Comparison of ENCODE assay signal across 10 cellular contexts in genomic region chr2:207796585-207797350, GRCh38. TPM values are rescaled to one million over a fixed set of nuclear protein-coding genes. Genes with fewer than 3 reads are reported as not detected.
A peak's percentile ranks its signal among the peaks of the same experiment; 100 is the strongest.
DNase-seq lines count a peak whose midpoint lies in the region; ATAC-seq, FAIRE-seq and TF ChIP-seq lines count a peak whose summit lies in the region.
"Had no signal": no experiment of that assay in that cellular context is flagged by ENCODE, and none has a peak within 500 bp of the region (broad histone marks: within the 10 kb centered on the region; RNA-seq: fewer than 3 reads in every experiment).

No MANE protein-coding gene starts in this region.

- no peak overlapping the region for H3K56ac ChIP-seq in H1 (replicated peaks; ENCODE audit: insufficient read length, low read depth, low read length)

- no peaks in the 10 kb centered on the region for H3K79me1 ChIP-seq in H1 (ENCODE audit: low read depth, low read length)

- WGBS in H1 (ENCODE audit: extremely low coverage in 1 of 2, insufficient coverage in 1 of 2, insufficient read length in 1 of 2, insufficient replicate concordance in 2 of 2, low coverage in 1 of 2, low lambda C conversion rate in 2 of 2, missing lambda C conversion rate in 1 of 2), 2 experiments, result 75% methylated on average over 8 of the region's 8 CpGs; no CpG with 5 or more reads in 1 of the 2 experiments

- DNase-seq in EL (peak; percentile 14), NCI-H2196 (lab: John Stamatoyannopoulos, UW; ENCODE audit: unreplicated experiment) (peak; percentile 77), H1 (ENCODE audit: low read depth in 1 of 2, low spot score in 2 of 2) (peak; percentile 63 to 75), T-helper 17 cell (no peak), chondrocyte (ENCODE audit: low spot score) (no peak)

- POLR2A ChIA-PET in H1 (lab: Charles Lee; ENCODE audit: partially characterized antibody), result interaction anchor here (0.9 to 1.9 kb wide), 6 partner anchors 14 to 30 kb away, joined by 3 to 8 read pairs (median 5); partner anchors contain the start of gene FZD5

- H3K27me3 ChIP-seq in H1 (replicated peaks in 1 of 4; ENCODE audit: control insufficient read depth in 3 of 4, extremely low read depth in 1 of 4, insufficient read depth in 3 of 4, low read length in 3 of 4) (no peaks in the 10 kb centered on the region), mucosa of stomach (ENCODE audit: control insufficient read depth, insufficient read depth, low read length) (no peaks in the 10 kb centered on the region)
- H3K27me3 ChIP-seq: SJSA1 had no signal

- peak overlapping the region; percentile 65; the same call in 1 of the 2 replicates for H3K27ac ChIP-seq in H1 (ENCODE audit: low read depth, low read length)
- H3K27ac ChIP-seq: SJSA1 had no signal

- H4K5ac ChIP-seq in H1 (ENCODE audit: insufficient read length, low read depth, low read length), result peak overlapping the region; percentile 67

- peak overlapping the region; percentile 91 for H2BK5ac ChIP-seq in H1 (ENCODE audit: low read depth, low read length)

- no peak for TF ChIP-seq EP300 in H1 (IDR thresholded peaks at IDR 0.05; ENCODE audit: borderline replicate concordance in 1 of 2, low read depth in 2 of 2, low read length in 2 of 2)

- no peak overlapping the region; the same call in 1 of the 2 replicates for H2BK15ac ChIP-seq in H1 (ENCODE audit: low read length)

- H3K27me3 Mint-ChIP-seq in T-helper 17 cell (peaks cover 19% of the 10 kb centered on the region), chondrocyte (ENCODE audit: low read depth) (no peaks in the 10 kb centered on the region)

- H3K4me1 Mint-ChIP-seq in T-helper 17 cell (no peaks in the 10 kb centered on the region), chondrocyte (ENCODE audit: low read depth) (peaks cover 5% of the 10 kb centered on the region)
- H3K4me1 Mint-ChIP-seq: activated T-helper 17 cell treated with anti-CD3 and anti-CD28 coated beads, Interleukin-2, amount 50 U/mL, for 72 hours had no signal

- peak in 1 of 2 experiments; percentile 18; a peak in 1 of 4 replicates for TF ChIP-seq RAD21 in H1 (IDR thresholded peaks at IDR 0.05 in 1 of 2, conservative IDR thresholded peaks at IDR 0.05 in 1 of 2; ENCODE audit: low read depth in 2 of 2, low read length in 2 of 2)

- no peak for TF ChIP-seq POLR2A in H1 (IDR thresholded peaks at IDR 0.05; ENCODE audit: control extremely low read depth in 1 of 2, low read depth in 2 of 2, low read length in 2 of 2)

- no peaks in the 10 kb centered on the region for H4K20me1 ChIP-seq in H1 (replicated peaks in 1 of 2; ENCODE audit: control insufficient read depth in 1 of 2, insufficient read depth in 2 of 2, low read length in 2 of 2)

- no peaks in the 10 kb centered on the region for H3K23me2 ChIP-seq in H1 (ENCODE audit: low read depth, low read length)

- H3K4me3 ChIP-seq in H1 (ENCODE audit: extremely low read depth in 1 of 4, insufficient read depth in 2 of 4, low read depth in 3 of 4, low read length in 4 of 4) (no peak overlapping the region), mucosa of stomach (ENCODE audit: low read length) (no peak overlapping the region)
- H3K4me3 ChIP-seq: SJSA1 had no signal

- H2BK120ac ChIP-seq in H1 (replicated peaks; ENCODE audit: low read depth, low read length), result peak overlapping the region; percentile 92

- CTCF ChIA-PET in H1 (lab: Charles Lee; ENCODE audit: partially characterized antibody), result interaction anchor here (0.6 to 1.7 kb wide), 17 partner anchors 11 to 243 kb away, joined by 3 to 6 read pairs (median 4); partner anchors contain the start of gene METTL21A

- peak; percentile 45 for FAIRE-seq in H1 (lab: Jason Lieb, UNC)

- no peak overlapping the region for H3K23ac ChIP-seq in H1 (ENCODE audit: insufficient read length)

- no peak overlapping the region for H3K14ac ChIP-seq in H1 (ENCODE audit: insufficient read length)

- H4K8ac ChIP-seq in H1 (ENCODE audit: extremely low read depth, insufficient read depth, low read length), result peak overlapping the region; percentile 83

- H3K36me3 Mint-ChIP-seq in T-helper 17 cell (ENCODE audit: low read depth), result no peaks in the 10 kb centered on the region
- H3K36me3 Mint-ChIP-seq in chondrocyte (ENCODE audit: low read depth), result no peaks in the 10 kb centered on the region

- H2BK12ac ChIP-seq in H1 (ENCODE audit: low read depth, low read length), result peak overlapping the region; percentile 85; the same call in 1 of the 2 replicates

- H3K36me3 ChIP-seq in H1 (ENCODE audit: control insufficient read depth in 2 of 4, insufficient read depth in 4 of 4, low read length in 3 of 4) (no peaks in the 10 kb centered on the region), mucosa of stomach (ENCODE audit: control insufficient read depth, insufficient read depth, low read length) (no peaks in the 10 kb centered on the region)
- H3K36me3 ChIP-seq: SJSA1 had no signal

- no peak for ATAC-seq in T-helper 17 cell
- ATAC-seq in HG03139 (IDR thresholded peaks at IDR 0.05; ENCODE audit: unreplicated experiment), result no peak
- ATAC-seq in GM18502 (IDR thresholded peaks at IDR 0.05; ENCODE audit: poor library complexity, unreplicated experiment), result no peak
- ATAC-seq: activated T-helper 17 cell treated with anti-CD3 and anti-CD28 coated beads, Interleukin-2, amount 50 U/mL, for 72 hours had no signal

- H2AFZ ChIP-seq in H1 (ENCODE audit: low read length), result peak overlapping the region; percentile 57

- H3K79me2 ChIP-seq in H1 (ENCODE audit: control insufficient read depth in 1 of 2, insufficient read depth in 2 of 2, low read length in 2 of 2), result no peaks in the 10 kb centered on the region

- no peak overlapping the region for H3K27ac Mint-ChIP-seq in T-helper 17 cell
- H3K27ac Mint-ChIP-seq in chondrocyte (ENCODE audit: unreplicated experiment), result no peak overlapping the region
- H3K27ac Mint-ChIP-seq: activated T-helper 17 cell treated with anti-CD3 and anti-CD28 coated beads, Interleukin-2, amount 50 U/mL, for 72 hours had no signal

- H3K9me3 Mint-ChIP-seq in chondrocyte (ENCODE audit: low read depth), result no peaks in the 10 kb centered on the region
- H3K9me3 Mint-ChIP-seq: activated T-helper 17 cell treated with anti-CD3 and anti-CD28 coated beads, Interleukin-2, amount 50 U/mL, for 72 hours had no signal

- H3K4me1 ChIP-seq in H1 (replicated peaks in 1 of 4; ENCODE audit: control insufficient read depth in 3 of 4, insufficient read depth in 4 of 4, low read length in 3 of 4), result peaks cover 8 to 16% (median 13%) of the 10 kb centered on the region in 4 experiments; a peak in 6 of 7 replicates
- peaks cover 27% of the 10 kb centered on the region for H3K4me1 ChIP-seq in mucosa of stomach (ENCODE audit: control insufficient read depth, insufficient read depth, low read length)

- H3K4me3 Mint-ChIP-seq in T-helper 17 cell, result no peak overlapping the region
- no peak overlapping the region for H3K4me3 Mint-ChIP-seq in chondrocyte (ENCODE audit: unreplicated experiment)
- H3K4me3 Mint-ChIP-seq: activated T-helper 17 cell treated with anti-CD3 and anti-CD28 coated beads, Interleukin-2, amount 50 U/mL, for 72 hours had no signal

- TF ChIP-seq CTCF in H1 (IDR thresholded peaks at IDR 0.05; ENCODE audit: control extremely low read depth in 1 of 3, insufficient read depth in 1 of 3, low read depth in 1 of 3, low read length in 3 of 3), result no peak
- no peak for TF ChIP-seq CTCF in chondrocyte (IDR thresholded peaks at IDR 0.05)

- H3K4me2 ChIP-seq in H1 (ENCODE audit: insufficient read depth in 1 of 2, low read depth in 2 of 2, low read length in 2 of 2), result peak overlapping the region in 1 of 2 experiments; percentile 35; a peak in 2 of 4 replicates

- peak overlapping the region; percentile 87 for H2BK20ac ChIP-seq in H1 (ENCODE audit: low read length)

- H3K9ac ChIP-seq in H1 (replicated peaks in 1 of 4; ENCODE audit: extremely low read depth in 1 of 4, low read depth in 3 of 4, low read length in 3 of 4) (no peak overlapping the region), mucosa of stomach (ENCODE audit: low read length) (peak overlapping the region; percentile 54)

- H3K9me3 ChIP-seq in H1 (ENCODE audit: insufficient read depth in 2 of 2, low read depth in 1 of 2, low read length in 1 of 2) (no peaks in the 10 kb centered on the region), mucosa of stomach (ENCODE audit: control insufficient read depth, low read length) (no peaks in the 10 kb centered on the region), T-helper 17 cell (ENCODE audit: control insufficient read depth, low read length, poor library complexity, severe bottlenecking) (no peaks in the 10 kb centered on the region)
- H3K9me3 ChIP-seq: SJSA1 had no signal

- peak overlapping the region; percentile 72 for H4K91ac ChIP-seq in H1 (replicated peaks; ENCODE audit: insufficient read length, low read length)

- peak overlapping the region; percentile 82 for H3K4ac ChIP-seq in H1 (replicated peaks; ENCODE audit: insufficient read length, low read depth, low read length)

- peak overlapping the region; percentile 97 for H3K18ac ChIP-seq in H1 (ENCODE audit: extremely low read depth, low read length)

- peak overlapping the region; percentile 88 for H2AK5ac ChIP-seq in H1 (ENCODE audit: low read depth, low read length)

TF ChIP-seq in H1, 55 proteins besides CTCF, POLR2A, EP300 and RAD21 (continues in another document):
- TF ChIP-seq KDM4A (IDR thresholded peaks at IDR 0.05; ENCODE audit: low read depth, low read length, severe bottlenecking), result no peak
- peak; percentile 37; the same call in 1 of the 2 replicates for TF ChIP-seq ATF2 (IDR thresholded peaks at IDR 0.05; ENCODE audit: low read length)

RNA-seq across cellular contexts. Expression of gene FZD5, which starts 27.1 kb away (rescaled TPM):
- total RNA-seq in H1 (2021; fragmentation: NEBNext Ultra II Directional; extraction: Animal tissue kit (Norgen Biotek cat#: 25700)), result 55.2 and 56.6 TPM in 2 replicates
- polyA plus RNA-seq in H1 (2011; rRNA removed), result 13.4 and 20.2 TPM in 2 replicates
- polyA plus RNA-seq in H1 (2011; cell fraction: cytosol; rRNA removed), result 15.8 TPM
- 21.3 TPM for polyA plus RNA-seq in H1 (2011; cell fraction: nucleus; rRNA removed)
- polyA plus RNA-seq in H1 (2012, experiment 1 of 2), result 14.2 to 20.0 TPM (median 15.9 TPM) in 4 replicates
- 4.5 TPM for polyA plus RNA-seq in H1 (2012, experiment 2 of 2)
- 33.6 TPM for polyA plus RNA-seq in H1 (2013, experiment 1 of 2)
- 37.1 TPM for polyA plus RNA-seq in H1 (2013, experiment 2 of 2)
- 30.0 and 33.0 TPM in 2 replicates for polyA minus RNA-seq in H1 (2011; rRNA and poly(A)+ RNA removed)
- polyA minus RNA-seq in H1 (2011; cell fraction: cytosol; rRNA and poly(A)+ RNA removed), result 44.0 TPM
- polyA minus RNA-seq in H1 (2011; cell fraction: nucleus; rRNA and poly(A)+ RNA removed), result 60.7 TPM
- total RNA-seq in T-helper 17 cell (under 1 TPM; 0.16 to 0.17 TPM), chondrocyte (0.63 to 1.1 TPM (median 0.82 TPM) in 3 replicates)

Comparison
In these comparisons a context has a peak if more than half of its experiments do, and no peak if none do; other contexts are left out.
1. DNase-seq: peak in EL (single experiment), NCI-H2196 (single experiment) and H1 (2 of 2); none in T-helper 17 cell (0 of 3) and chondrocyte (single experiment).
2. RNA of gene FZD5, which starts 27.1 kb away (total RNA-seq): 55.2 to 56.6 TPM in H1; 0.63 to 1.1 TPM in chondrocyte and 0.16 to 0.17 TPM in T-helper 17 cell; every median in the first group is over 10 times any median in the second.